In genomic region chr1:44318097-44319088, GRCh38 we compare ENCODE assay signal across 8 cellular contexts. TPM values are rescaled to one million over a fixed set of nuclear protein-coding genes. Genes with fewer than 3 reads are reported as not detected.
DNase-seq lines count a peak whose midpoint lies in the region; ATAC-seq and TF ChIP-seq lines count a peak whose summit lies in the region.

No MANE protein-coding gene starts in this region.

- no peak for ATAC-seq in aorta (ENCODE audit: low FRiP score)
- ATAC-seq in HG03159 (IDR thresholded peaks at IDR 0.05; ENCODE audit: unreplicated experiment): no peak

- TF ChIP-seq CTCF in endothelial cell (IDR thresholded peaks at IDR 0.05; ENCODE audit: unreplicated experiment) (peak; percentile 94), osteoblast (IDR thresholded peaks at IDR 0.05; ENCODE audit: extremely low read depth, low read depth, low read length) (peak; percentile 87)

- H3K9me3 Mint-ChIP-seq in endothelial cell (ENCODE audit: unreplicated experiment): no peaks in the 10 kb centered on the region

- H4K20me1 ChIP-seq in osteoblast (ENCODE audit: insufficient read depth, low read length): peaks cover 15% of the 10 kb centered on the region

- peaks cover 5% of the 10 kb centered on the region for H3K79me2 ChIP-seq in osteoblast (ENCODE audit: insufficient read depth, low read length)

- no peak overlapping the region for H3K27ac ChIP-seq in osteoblast (ENCODE audit: low read depth, low read length)
- no peak overlapping the region for H3K27ac ChIP-seq in aorta (ENCODE audit: low read depth in 1 of 2, low read length in 2 of 2)

- H3K27me3 Mint-ChIP-seq in endothelial cell (ENCODE audit: unreplicated experiment): no peaks in the 10 kb centered on the region

- H2AFZ ChIP-seq in osteoblast (ENCODE audit: low read length): no peak overlapping the region

- H3K9me3 ChIP-seq in osteoblast (ENCODE audit: low read depth, low read length): no peaks in the 10 kb centered on the region
- H3K9me3 ChIP-seq in aorta (ENCODE audit: control insufficient read depth, low read length): no peaks in the 10 kb centered on the region

- peaks cover 18% of the 10 kb centered on the region for H3K4me1 Mint-ChIP-seq in endothelial cell (ENCODE audit: unreplicated experiment)

- H3K27ac Mint-ChIP-seq in endothelial cell (ENCODE audit: unreplicated experiment): no peak overlapping the region

- H3K36me3 ChIP-seq in osteoblast (ENCODE audit: insufficient read depth, low read length) (peaks cover 44% of the 10 kb centered on the region), aorta (ENCODE audit: control insufficient read depth in 1 of 2, insufficient read depth in 2 of 2, low read length in 1 of 2) (peaks cover 0 to 8% of the 10 kb centered on the region in 2 donors)

- H3K4me3 ChIP-seq in osteoblast (ENCODE audit: insufficient read depth, low read length) (no peak overlapping the region), aorta (ENCODE audit: low read length in 2 of 2) (no peak overlapping the region)

- H3K27me3 ChIP-seq in osteoblast (ENCODE audit: insufficient read depth, low read length): no peaks in the 10 kb centered on the region
- H3K27me3 ChIP-seq in aorta (ENCODE audit: control insufficient read depth in 1 of 2, insufficient read depth in 2 of 2, low read length in 1 of 2): no peaks in the 10 kb centered on the region

- H3K4me1 ChIP-seq in osteoblast (ENCODE audit: insufficient read depth, low read length): peaks cover 6% of the 10 kb centered on the region
- no peaks in the 10 kb centered on the region for H3K4me1 ChIP-seq in aorta (ENCODE audit: control insufficient read depth in 1 of 2, insufficient read depth in 2 of 2, low read length in 2 of 2)

- no peak overlapping the region for H3K4me3 Mint-ChIP-seq in endothelial cell (ENCODE audit: unreplicated experiment)

- WGBS in aorta, 2 donors: 51 to 52% methylated on average over 9 of the region's 9 CpGs

- H3K36me3 Mint-ChIP-seq in endothelial cell (ENCODE audit: low read depth, unreplicated experiment): peaks cover 10% of the 10 kb centered on the region

- DNase-seq in AG08395 (ENCODE audit: low spot score) (peak; percentile 72), GM19238 (ENCODE audit: insufficient read length, low spot score) (peak; percentile 53), NCI-H460 (ENCODE audit: extremely low read depth, low read depth) (peak; percentile 33), endothelial cell (ENCODE audit: low spot score) (peak; percentile 57), osteoblast (ENCODE audit: insufficient read length, low spot score, missing footprints) (peak; percentile 90), aorta (no peak)
- peak; percentile 6 to 60 for DNase-seq in activated CD4-positive, alpha-beta T cell treated with anti-CD3 and anti-CD28 coated beads, Interleukin-2, amount 50 U/mL, for 24 hours (ENCODE audit: low read depth in 1 of 2, low spot score in 1 of 2)

- intact Hi-C loops in aorta (cut with DNase I): loop anchor here in 1 of 2 donors (5.0 kb wide), 1 partner anchor 34 kb away; no protein-coding TSS in a partner anchor

- no peak overlapping the region for H3K4me2 ChIP-seq in osteoblast (ENCODE audit: insufficient read depth, low read length)

RNA-seq across cellular contexts. Expression of gene ERI3, which starts 36.7 kb away (rescaled TPM):
- 46.7 and 52.4 TPM in 2 replicates for total RNA-seq in NCI-H460 (2014; rRNA removed; shearing (Covaris generic))
- 42.0 and 63.8 TPM in 2 replicates for polyA plus RNA-seq in NCI-H460 (2014; cell fraction: nucleus; rRNA removed)
- 42.6 TPM for total RNA-seq in endothelial cell (ENCODE audit: unreplicated experiment)
- total RNA-seq in osteoblast: 52.8 and 58.3 TPM in 2 replicates
- total RNA-seq in aorta: 10 to 100 TPM; 44.2 to 45.5 TPM
- polyA plus RNA-seq in aorta: 10 to 100 TPM; 31.4 to 55.2 TPM

Comparison
In these comparisons a context has a peak if more than half of its experiments do, and no peak if none do; other contexts are left out.
1. DNase-seq: peak in AG08395 (single experiment), GM19238 (single experiment), NCI-H460 (single experiment), activated CD4-positive, alpha-beta T cell treated with anti-CD3 and anti-CD28 coated beads, Interleukin-2, amount 50 U/mL, for 24 hours (2 of 2), endothelial cell (single experiment) and osteoblast (single experiment); none in aorta (0 of 2).